ENCODE assay signal across 27 cellular contexts in genomic region chr1:220685879-220686278, GRCh38. TPM values are rescaled to one million over a fixed set of nuclear protein-coding genes. Genes with fewer than 3 reads are reported as not detected.
DNase-seq lines count a peak whose midpoint lies in the region; ATAC-seq and TF ChIP-seq lines count a peak whose summit lies in the region.
"Had no signal": no experiment of that assay in that cellular context is flagged by ENCODE, and none has a peak within 500 bp of the region (broad histone marks: within the 10 kb centered on the region; RNA-seq: fewer than 3 reads in every experiment).

No MANE protein-coding gene starts in this region.

- CTCF ChIA-PET in WTC11 (lab: Charles Lee): interaction anchor here (0.6 to 3.3 kb wide), 16 partner anchors 10 to 496 kb away, joined by 3 to 20 read pairs (median 3); partner anchors contain the start of gene MTARC2

- intact Hi-C loops in sciatic nerve (cut with DNase I): no loop called here

- H3K27ac ChIP-seq in liver (ENCODE audit: low read depth in 1 of 2, low read length in 2 of 2): no peak overlapping the region
- H3K27ac ChIP-seq: KMS-11, suprapubic skin, uterus had no signal

- 89% methylated on average over 3 of the region's 3 CpGs for WGBS in liver

- no peaks in the 10 kb centered on the region for H3K36me3 Mint-ChIP-seq in WTC11
- H3K36me3 Mint-ChIP-seq: activated CD8-positive, alpha-beta memory T cell treated with anti-CD3 and anti-CD28 coated beads, Interleukin-2, amount 10 ng/mL, durations not matched to agents 7 days and 5 days; activated naive CD8-positive, alpha-beta T cell; CD14-positive monocyte; stimulated activated effector memory CD8-positive, alpha-beta T cell treated with anti-CD3 and anti-CD28 coated beads, Interleukin-12 subunit alpha, Interleukin-12 subunit beta, amount 100 ng/mL, for 72 hours had no signal

- no peaks in the 10 kb centered on the region for H3K9me3 ChIP-seq in liver (ENCODE audit: control insufficient read depth in 4 of 4, low read length in 3 of 4)
- H3K9me3 ChIP-seq: HAP-1, suprapubic skin, uterus had no signal

- POLR2A ChIA-PET in WTC11 (lab: Charles Lee): interaction anchor here (0.9 to 1.0 kb wide), 2 partner anchors 63 to 101 kb away, joined by 3 to 4 read pairs; partner anchors contain the start of genes MTARC1 and MTARC2

- H3K4me1 Mint-ChIP-seq in WTC11: peaks cover 4% of the 10 kb centered on the region

- DNase-seq in ELR (ENCODE audit: low read depth) (peak; percentile 32), M059J (ENCODE audit: low read depth) (peak; percentile 9), WTC11 (ENCODE audit: low spot score) (no peak), sciatic nerve (ENCODE audit: low spot score) (no peak), ureter (ENCODE audit: low spot score) (no peak), HuH-7.5 (ENCODE audit: low spot score) (no peak)
- no peak for DNase-seq in activated CD4-positive, alpha-beta T cell treated with anti-CD3 and anti-CD28 coated beads for 4 hours
- DNase-seq: activated CD4-positive, alpha-beta T cell treated with anti-CD3 and anti-CD28 coated beads, Interleukin-2, amount 10 ng/mL, durations not matched to agents 7 days and 5 days; activated CD8-positive, alpha-beta memory T cell treated with anti-CD3 and anti-CD28 coated beads, Interleukin-2, amount 10 ng/mL, durations not matched to agents 7 days and 5 days; DMS153; erythroblast; foreskin melanocyte; hypothalamus; NCI-H2029; NCI-H446 treated with DMSO at 0.1 percent for 48 hours; small intestine; stimulated activated CD4-positive, alpha-beta T cell treated with anti-CD3 and anti-CD28 coated beads, Interleukin-2, amount 100 ng/mL, for 24 hours; uterus had no signal

- no peaks in the 10 kb centered on the region for H3K27me3 ChIP-seq in liver (ENCODE audit: control insufficient read depth in 4 of 4, insufficient read depth in 4 of 4, low read length in 3 of 4)

- peak in 1 of 2 donors; percentile 52 for TF ChIP-seq RAD21 in liver (IDR thresholded peaks at IDR 0.05)

- ATAC-seq in WTC11 (peak; percentile 56), sciatic nerve (no peak)
- ATAC-seq: activated CD8-positive, alpha-beta memory T cell treated with anti-CD3 and anti-CD28 coated beads, Interleukin-2, amount 10 ng/mL, durations not matched to agents 7 days and 5 days; stimulated activated effector memory CD8-positive, alpha-beta T cell treated with anti-CD3 and anti-CD28 coated beads, Interleukin-12 subunit alpha, Interleukin-12 subunit beta, amount 100 ng/mL, for 72 hours had no signal

- H3K9me3 Mint-ChIP-seq in WTC11: no peaks in the 10 kb centered on the region
- H3K9me3 Mint-ChIP-seq: activated CD4-positive, alpha-beta T cell treated with anti-CD3 and anti-CD28 coated beads, Interleukin-2, amount 10 ng/mL, durations not matched to agents 7 days and 5 days; activated T-helper 1 cell treated with anti-CD3 and anti-CD28 coated beads, Interleukin-12 subunit alpha, Interleukin-12 subunit beta, Interleukin-2, Interleukin-4 antibody, amounts not matched to agents 30 ng/mL and 10 ng/mL and 1 ng/mL, durations not matched to agents 14 hours and 24 hours and 36 hours; stimulated activated effector memory CD8-positive, alpha-beta T cell treated with anti-CD3 and anti-CD28 coated beads, Interleukin-12 subunit alpha, Interleukin-12 subunit beta, amount 100 ng/mL, for 72 hours had no signal

- no peaks in the 10 kb centered on the region for H3K36me3 ChIP-seq in liver (ENCODE audit: control insufficient read depth in 4 of 4, insufficient read depth in 3 of 4, low read depth in 1 of 4, low read length in 3 of 4)
- H3K36me3 ChIP-seq: HAP-1, suprapubic skin, uterus had no signal

- H3K27me3 Mint-ChIP-seq in WTC11 (ENCODE audit: low read depth): peaks cover 8% of the 10 kb centered on the region

- no peak overlapping the region for H3K9ac ChIP-seq in liver (ENCODE audit: low read depth in 1 of 2, low read length in 2 of 2)
- H3K9ac ChIP-seq: KMS-11 had no signal

- H3K4me3 ChIP-seq in liver (ENCODE audit: low read depth in 1 of 3, low read length in 3 of 3): no peak overlapping the region
- H3K4me3 ChIP-seq: HAP-1, lung, suprapubic skin, uterus had no signal

- H3K27ac Mint-ChIP-seq in WTC11: no peak overlapping the region
- H3K27ac Mint-ChIP-seq: activated CD4-positive, alpha-beta T cell treated with anti-CD3 and anti-CD28 coated beads, Interleukin-2, amount 10 ng/mL, durations not matched to agents 7 days and 5 days; activated CD8-positive, alpha-beta memory T cell treated with anti-CD3 and anti-CD28 coated beads, Interleukin-2, amount 10 ng/mL, durations not matched to agents 7 days and 5 days; activated naive CD8-positive, alpha-beta T cell; activated T-helper 1 cell treated with anti-CD3 and anti-CD28 coated beads, Interleukin-12 subunit alpha, Interleukin-12 subunit beta, Interleukin-2, Interleukin-4 antibody, amounts not matched to agents 30 ng/mL and 10 ng/mL and 1 ng/mL, durations not matched to agents 14 hours and 24 hours and 36 hours; CD14-positive monocyte; stimulated activated effector memory CD8-positive, alpha-beta T cell treated with anti-CD3 and anti-CD28 coated beads, Interleukin-12 subunit alpha, Interleukin-12 subunit beta, amount 100 ng/mL, for 72 hours had no signal

- peaks cover 2 to 8% (median 6%) of the 10 kb centered on the region in 4 donors for H3K4me1 ChIP-seq in liver (ENCODE audit: control insufficient read depth in 4 of 4, insufficient read depth in 4 of 4, low read length in 3 of 4)

- no peak for TF ChIP-seq CTCF in WTC11 (IDR thresholded peaks at IDR 0.05)
- peak; percentile 17 for TF ChIP-seq CTCF in liver (IDR thresholded peaks at IDR 0.05; ENCODE audit: low read depth, low read length, missing input control)

- H3K4me3 Mint-ChIP-seq in WTC11: no peak overlapping the region
- H3K4me3 Mint-ChIP-seq: activated CD4-positive, alpha-beta T cell treated with anti-CD3 and anti-CD28 coated beads, Interleukin-2, amount 10 ng/mL, durations not matched to agents 7 days and 5 days; activated CD8-positive, alpha-beta memory T cell treated with anti-CD3 and anti-CD28 coated beads, Interleukin-2, amount 10 ng/mL, durations not matched to agents 7 days and 5 days; activated naive CD8-positive, alpha-beta T cell; activated T-helper 1 cell treated with anti-CD3 and anti-CD28 coated beads, Interleukin-12 subunit alpha, Interleukin-12 subunit beta, Interleukin-2, Interleukin-4 antibody, amounts not matched to agents 30 ng/mL and 10 ng/mL and 1 ng/mL, durations not matched to agents 14 hours and 24 hours and 36 hours; CD14-positive monocyte; stimulated activated effector memory CD8-positive, alpha-beta T cell treated with anti-CD3 and anti-CD28 coated beads, Interleukin-12 subunit alpha, Interleukin-12 subunit beta, amount 100 ng/mL, for 72 hours had no signal

TF ChIP-seq in WTC11, 78 proteins besides CTCF, POLR2A, EP300 and RAD21 (continues in another document):
- no peak for TF ChIP-seq EMX1 (CRISPR knock-in tag; IDR thresholded peaks at IDR 0.05)
- TF ChIP-seq TCF7 (CRISPR knock-in tag; IDR thresholded peaks at IDR 0.05; ENCODE audit: low read depth): no peak
- no peak for TF ChIP-seq ZNF138 (CRISPR knock-in tag; conservative IDR thresholded peaks at IDR 0.05)
- TF ChIP-seq ZNF121 (CRISPR knock-in tag; IDR thresholded peaks at IDR 0.05): no peak
- no peak for TF ChIP-seq NFYB (CRISPR knock-in tag; conservative IDR thresholded peaks at IDR 0.05; ENCODE audit: low read depth)
- TF ChIP-seq MLX (CRISPR knock-in tag; IDR thresholded peaks at IDR 0.05): no peak
- no peak for TF ChIP-seq E2F4 (CRISPR knock-in tag; IDR thresholded peaks at IDR 0.05; ENCODE audit: borderline replicate concordance, low read depth)

TF ChIP-seq in liver, 16 proteins besides CTCF, POLR2A, EP300 and RAD21 (continues in another document):
- TF ChIP-seq HNF4A (conservative IDR thresholded peaks at IDR 0.05) (no peak), REST (IDR thresholded peaks at IDR 0.05) (no peak), FOXA1 (IDR thresholded peaks at IDR 0.05) (no peak), GABPA (IDR thresholded peaks at IDR 0.05 in 1 of 2, conservative IDR thresholded peaks at IDR 0.05 in 1 of 2) (no peak), FOXA2 (IDR thresholded peaks at IDR 0.05) (no peak), HNF4G (IDR thresholded peaks at IDR 0.05) (no peak), NR2F2 (IDR thresholded peaks at IDR 0.05) (no peak), ATF3 (IDR thresholded peaks at IDR 0.05) (no peak), EGR1 (IDR thresholded peaks at IDR 0.05; ENCODE audit: low read depth in 2 of 2) (no peak), YY1 (IDR thresholded peaks at IDR 0.05) (no peak)

RNA-seq across cellular contexts. Expression of gene C1orf115, which starts 4.3 kb away (rescaled TPM):
- total RNA-seq in M059J (2014; rRNA removed; shearing (Covaris generic)): 0.02 and 0.54 TPM in 2 replicates
- total RNA-seq in WTC11 (2021): 10.0 to 11.5 TPM (median 11.1 TPM) in 3 replicates
- total RNA-seq in liver: 10 to 100 TPM; 29.6 to 56.6 TPM
- 10 to 100 TPM; 37.3 to 43.7 TPM for polyA plus RNA-seq in liver
- total RNA-seq in sciatic nerve: 24.3 TPM
- total RNA-seq in ureter: 13.1 TPM

Comparison
In these comparisons a context has a peak if more than half of its experiments do, and no peak if none do; other contexts are left out.
1. DNase-seq: peak in ELR (single experiment) and M059J (single experiment); none in WTC11 (single experiment), sciatic nerve (single experiment), ureter (single experiment), HuH-7.5 (single experiment) and activated CD4-positive, alpha-beta T cell treated with anti-CD3 and anti-CD28 coated beads for 4 hours (0 of 2).